ENCODE assay signal across 24 cellular contexts in the genomic region with DNA sequence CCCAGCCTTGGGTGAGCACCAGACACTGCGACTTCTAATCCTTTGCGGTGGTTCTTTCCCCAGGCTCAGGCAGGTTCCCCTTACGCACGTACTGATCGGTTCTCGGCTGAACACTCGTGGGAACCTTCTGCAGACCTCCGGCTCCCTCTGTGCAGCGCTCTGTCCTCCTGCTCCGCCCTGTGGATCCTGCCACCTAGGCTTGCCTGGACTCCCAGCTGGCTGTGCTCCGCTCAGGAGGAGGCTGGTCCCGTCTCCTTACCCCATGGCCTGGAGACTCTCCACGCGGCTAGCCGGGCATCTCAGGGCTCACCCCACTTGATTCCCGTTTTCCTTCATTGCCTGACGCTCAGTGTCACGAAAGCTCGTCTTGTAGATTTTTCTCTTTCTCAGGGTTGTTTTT.
"Had no signal": no experiment of that assay in that cellular context is flagged by ENCODE, and none has a peak within 500 bp of the region (broad histone marks: within the 10 kb centered on the region; RNA-seq: fewer than 3 reads in every experiment).

No MANE protein-coding gene starts in this region.

- H3K9me3 ChIP-seq: left ventricle myocardium inferior, lower lobe of right lung, neutrophil, right atrium auricular region, sigmoid colon, thoracic aorta, uterus had no signal

- H3K27me3 ChIP-seq: hepatocyte, right atrium auricular region, sigmoid colon, stomach, uterus had no signal

- H3K9me3 Mint-ChIP-seq: naive thymus-derived CD4-positive, alpha-beta T cell had no signal

- H2AFZ ChIP-seq: hepatocyte had no signal

- H3K4me1 ChIP-seq: foreskin keratinocyte, lower lobe of right lung, uterus had no signal

- H3K4me3 Mint-ChIP-seq: memory B cell; naive thymus-derived CD4-positive, alpha-beta T cell; nephron progenitor cell; type B pancreatic cell had no signal

- H3K27ac Mint-ChIP-seq: memory B cell; naive thymus-derived CD4-positive, alpha-beta T cell; nephron progenitor cell had no signal

- H3K79me2 ChIP-seq: hepatocyte had no signal

- ATAC-seq: foreskin keratinocyte; left cardiac atrium; naive thymus-derived CD4-positive, alpha-beta T cell had no signal

- DNase-seq: dermis blood vessel endothelial cell; erythroblast; foreskin keratinocyte; head of caudate nucleus; kidney; left cardiac atrium; left ventricle myocardium inferior; lower lobe of right lung; naive thymus-derived CD4-positive, alpha-beta T cell; nephron progenitor cell; sigmoid colon; stimulated activated CD4-positive, alpha-beta T cell treated with anti-CD3 and anti-CD28 coated beads, Interleukin-2, amount 100 ng/mL, for 24 hours; stimulated activated CD4-positive, alpha-beta T cell treated with anti-CD3 and anti-CD28 coated beads, Interleukin-4, amount 100 ng/mL, for 4 hours; stimulated activated naive CD4-positive, alpha-beta T cell; stomach; substantia nigra; uterus had no signal

- H3K36me3 Mint-ChIP-seq: memory B cell; naive thymus-derived CD4-positive, alpha-beta T cell; type B pancreatic cell had no signal

- H3K4me2 ChIP-seq: hepatocyte had no signal

- H3K27me3 Mint-ChIP-seq: type B pancreatic cell had no signal

- H3K27ac ChIP-seq: foreskin keratinocyte, hepatocyte, left ventricle myocardium inferior, lower lobe of right lung, neutrophil, right atrium auricular region, sigmoid colon, skin epidermis, stomach, thoracic aorta, uterus had no signal
